ENCODE assay signal across 24 cellular contexts in the genomic region with DNA sequence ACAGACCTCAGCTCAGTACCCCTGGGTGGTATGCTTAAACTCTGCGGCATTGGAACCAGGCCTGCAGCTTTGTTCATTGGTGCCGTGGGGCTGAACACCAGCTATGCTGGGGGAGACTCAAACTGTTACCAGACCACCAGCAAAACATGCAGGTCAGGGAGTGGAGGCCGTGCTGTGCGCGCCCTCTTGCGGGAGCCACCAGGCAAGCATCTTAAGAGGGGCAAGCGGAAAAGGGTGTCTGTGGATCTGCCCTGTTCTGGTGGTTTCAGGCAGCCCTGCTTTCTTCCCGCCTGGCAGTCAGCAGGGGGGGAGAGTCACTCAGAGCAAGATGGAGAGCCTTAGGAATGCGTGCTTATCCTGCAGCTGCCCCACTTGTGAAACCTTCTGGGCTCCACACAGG.
DNase-seq lines count a peak whose midpoint lies in the region; ATAC-seq and TF ChIP-seq lines count a peak whose summit lies in the region.
"Had no signal": no experiment of that assay in that cellular context is flagged by ENCODE, and none has a peak within 500 bp of the region (broad histone marks: within the 10 kb centered on the region; RNA-seq: fewer than 3 reads in every experiment).

No MANE protein-coding gene starts in this region.

- intact Hi-C loops in CD4-positive, alpha-beta memory T cell (cut with micrococcal nuclease): no loop called here

- H3K18ac ChIP-seq in trophoblast cell (ENCODE audit: low read length): no peak overlapping the region

- no peak overlapping the region for H2AFZ ChIP-seq in trophoblast cell (ENCODE audit: insufficient read depth, low read length, poor library complexity)

- no peak overlapping the region for H3K4me2 ChIP-seq in trophoblast cell (ENCODE audit: low read length)

- no peak overlapping the region for H3K4ac ChIP-seq in trophoblast cell (ENCODE audit: low read depth, low read length)

- H3K14ac ChIP-seq in trophoblast cell (ENCODE audit: low read length): no peak overlapping the region

- H3K4me3 Mint-ChIP-seq in glutamatergic neuron (ENCODE audit: unreplicated experiment): no peak overlapping the region
- no peak overlapping the region for H3K4me3 Mint-ChIP-seq in CD4-positive, alpha-beta memory T cell
- H3K4me3 Mint-ChIP-seq: activated CD8-positive, alpha-beta T cell treated with anti-CD3 and anti-CD28 coated beads for 36 hours; activated naive CD8-positive, alpha-beta T cell treated with anti-CD3 and anti-CD28 coated beads, Interleukin-2, amount 50 U/mL, for 24 hours; CD14-positive monocyte; dendritic cell treated with granulocyte-macrophage colony-stimulating factor and Interleukin-4, amounts not matched to agents 40 ng/mL and 50 ng/mL, for 4 days had no signal

- no peak overlapping the region for H4K12ac ChIP-seq in trophoblast cell (ENCODE audit: low read depth, low read length)

- H3K9me3 ChIP-seq in trophoblast cell (ENCODE audit: insufficient read depth, low read depth, low read length) (no peaks in the 10 kb centered on the region), tibial nerve (peaks cover 0 to 12% (median 0%) of the 10 kb centered on the region in 4 donors)
- H3K9me3 ChIP-seq in CD4-positive, alpha-beta memory T cell (ENCODE audit: control insufficient read depth in 1 of 2, low read length in 2 of 2): peaks cover 0 to 2% of the 10 kb centered on the region in 2 donors

- H3K27ac ChIP-seq in trophoblast cell (ENCODE audit: low read depth, low read length) (no peak overlapping the region), tibial nerve (no peak overlapping the region)
- no peak overlapping the region for H3K27ac ChIP-seq in CD4-positive, alpha-beta memory T cell (ENCODE audit: low read depth, low read length)
- H3K27ac ChIP-seq: RWPE1 had no signal

- no peaks in the 10 kb centered on the region for H3K36me3 Mint-ChIP-seq in glutamatergic neuron (ENCODE audit: unreplicated experiment)
- H3K36me3 Mint-ChIP-seq in CD4-positive, alpha-beta memory T cell: no peaks in the 10 kb centered on the region
- H3K36me3 Mint-ChIP-seq: CD14-positive monocyte had no signal

- no CpG with 5 or more reads among the region's 9 CpGs for WGBS in trophoblast cell (ENCODE audit: extremely low coverage, insufficient coverage, insufficient read length)
- 66 to 80% methylated on average over 7 to 9 of the region's 9 CpGs for WGBS in tibial nerve, 2 donors

- no peaks in the 10 kb centered on the region for H3K79me1 ChIP-seq in trophoblast cell (ENCODE audit: low read length)

- H3K9me3 Mint-ChIP-seq in glutamatergic neuron (ENCODE audit: unreplicated experiment): peaks cover under 1% of the 10 kb centered on the region
- peaks cover 7 to 38% (median 20%) of the 10 kb centered on the region in 8 donors for H3K9me3 Mint-ChIP-seq in CD4-positive, alpha-beta memory T cell

- H3K4me1 ChIP-seq in trophoblast cell (ENCODE audit: control insufficient read depth in 1 of 2, insufficient read depth in 2 of 2, low read length in 2 of 2) (no peaks in the 10 kb centered on the region), tibial nerve (no peaks in the 10 kb centered on the region)
- no peaks in the 10 kb centered on the region for H3K4me1 ChIP-seq in CD4-positive, alpha-beta memory T cell (ENCODE audit: insufficient read depth, low read length)

- no peak overlapping the region for H3K4me3 ChIP-seq in WI38 (ENCODE audit: low read depth, low read length)
- H3K4me3 ChIP-seq in trophoblast cell (ENCODE audit: low read depth, low read length): no peak overlapping the region
- H3K4me3 ChIP-seq in CD4-positive, alpha-beta memory T cell (ENCODE audit: low read length in 2 of 2): no peak overlapping the region
- H3K4me3 ChIP-seq in tibial nerve: no peak overlapping the region

- no peak overlapping the region for H4K8ac ChIP-seq in trophoblast cell (ENCODE audit: low read depth, low read length)

- H3K36me3 ChIP-seq in trophoblast cell (ENCODE audit: control insufficient read depth in 1 of 2, insufficient read depth in 2 of 2, low read length in 2 of 2): no peaks in the 10 kb centered on the region
- no peaks in the 10 kb centered on the region for H3K36me3 ChIP-seq in CD4-positive, alpha-beta memory T cell (ENCODE audit: insufficient read depth, low read length)
- no peaks in the 10 kb centered on the region for H3K36me3 ChIP-seq in tibial nerve

- H3K27me3 Mint-ChIP-seq in glutamatergic neuron (ENCODE audit: unreplicated experiment): no peaks in the 10 kb centered on the region
- H3K27me3 Mint-ChIP-seq in CD4-positive, alpha-beta memory T cell: no peaks in the 10 kb centered on the region
- H3K27me3 Mint-ChIP-seq: activated CD8-positive, alpha-beta T cell treated with anti-CD3 and anti-CD28 coated beads for 36 hours; activated naive CD8-positive, alpha-beta T cell treated with anti-CD3 and anti-CD28 coated beads, Interleukin-2, amount 50 U/mL, for 24 hours; dendritic cell treated with granulocyte-macrophage colony-stimulating factor and Interleukin-4, amounts not matched to agents 40 ng/mL and 50 ng/mL, for 4 days had no signal

- H2BK12ac ChIP-seq in trophoblast cell (ENCODE audit: low read length): no peak overlapping the region

- TF ChIP-seq EP300 in tibial nerve (IDR thresholded peaks at IDR 0.05): no peak

- H3K27me3 ChIP-seq in trophoblast cell (ENCODE audit: insufficient read depth, low read length) (no peaks in the 10 kb centered on the region), tibial nerve (no peaks in the 10 kb centered on the region)
- no peaks in the 10 kb centered on the region for H3K27me3 ChIP-seq in CD4-positive, alpha-beta memory T cell (ENCODE audit: insufficient read depth, low read length)

- DNase-seq in ELF-1 (ENCODE audit: low read depth, low spot score): peak; percentile 60
- peak; percentile 37 for DNase-seq in glutamatergic neuron
- DNase-seq in trophoblast cell: peak; percentile 5 to 12
- DNase-seq in CD4-positive, alpha-beta memory T cell: no peak
- no peak for DNase-seq in tibial nerve (ENCODE audit: low spot score in 2 of 2)
- DNase-seq in cerebellum (ENCODE audit: low spot score): no peak
- DNase-seq: activated CD8-positive, alpha-beta T cell treated with anti-CD3 and anti-CD28 coated beads for 36 hours; activated gamma-delta T cell; activated naive CD8-positive, alpha-beta T cell treated with anti-CD3 and anti-CD28 coated beads, Interleukin-2, amount 50 U/mL, for 24 hours; activated T-cell treated with anti-CD3 and anti-CD28 coated beads for 4 hours; GDM1; hippocampal formation; MV-4-11; NCI-H1694; NCI-H2171 treated with DMSO at 0.1 percent for 48 hours; NCI-H69; retina; stimulated activated CD4-positive, alpha-beta T cell treated with anti-CD3 and anti-CD28 coated beads, Interleukin-12 subunit alpha, Interleukin-12 subunit beta, amount 100 ng/mL, for 4 hours; stimulated activated CD4-positive, alpha-beta T cell treated with anti-CD3 and anti-CD28 coated beads, Interleukin-4, amount 100 ng/mL, for 4 hours had no signal

- POLR2A ChIA-PET in CD4-positive, alpha-beta memory T cell (lab: Charles Lee; ENCODE audit: partially characterized antibody): no interaction called here

- no peak overlapping the region for H3K27ac Mint-ChIP-seq in glutamatergic neuron (ENCODE audit: unreplicated experiment)
- no peak overlapping the region for H3K27ac Mint-ChIP-seq in CD4-positive, alpha-beta memory T cell
- H3K27ac Mint-ChIP-seq: activated CD8-positive, alpha-beta T cell treated with anti-CD3 and anti-CD28 coated beads for 36 hours; activated naive CD8-positive, alpha-beta T cell treated with anti-CD3 and anti-CD28 coated beads, Interleukin-2, amount 50 U/mL, for 24 hours; CD14-positive monocyte; dendritic cell treated with granulocyte-macrophage colony-stimulating factor and Interleukin-4, amounts not matched to agents 40 ng/mL and 50 ng/mL, for 4 days had no signal

- TF ChIP-seq POLR2A in tibial nerve (IDR thresholded peaks at IDR 0.05): no peak

- no peak for ATAC-seq in GM18517 (IDR thresholded peaks at IDR 0.05; ENCODE audit: unreplicated experiment)
- ATAC-seq: activated CD8-positive, alpha-beta T cell treated with anti-CD3 and anti-CD28 coated beads for 36 hours; activated naive CD8-positive, alpha-beta T cell treated with anti-CD3 and anti-CD28 coated beads, Interleukin-2, amount 50 U/mL, for 24 hours had no signal

- no peaks in the 10 kb centered on the region for H3K4me1 Mint-ChIP-seq in glutamatergic neuron (ENCODE audit: low read depth, unreplicated experiment)
- H3K4me1 Mint-ChIP-seq in CD4-positive, alpha-beta memory T cell: no peaks in the 10 kb centered on the region
- H3K4me1 Mint-ChIP-seq: activated naive CD8-positive, alpha-beta T cell treated with anti-CD3 and anti-CD28 coated beads, Interleukin-2, amount 50 U/mL, for 24 hours; CD14-positive monocyte had no signal

- H2AK5ac ChIP-seq in trophoblast cell (ENCODE audit: low read length): no peak overlapping the region

- H2BK120ac ChIP-seq in trophoblast cell (ENCODE audit: insufficient read depth, low read length, poor library complexity): no peak overlapping the region

- no peak overlapping the region for H3K9ac ChIP-seq in trophoblast cell (ENCODE audit: low read length)

- no peak overlapping the region for H4K91ac ChIP-seq in trophoblast cell (ENCODE audit: low read depth, low read length)

- H3K79me2 ChIP-seq in trophoblast cell (ENCODE audit: control insufficient read depth, insufficient read depth, low read length, poor library complexity): no peaks in the 10 kb centered on the region

- CTCF ChIA-PET in CD4-positive, alpha-beta memory T cell (lab: Charles Lee; ENCODE audit: partially characterized antibody): no interaction called here

- no peak overlapping the region for H3K23ac ChIP-seq in trophoblast cell (ENCODE audit: low read length)

- H2BK5ac ChIP-seq in trophoblast cell (ENCODE audit: low read depth, low read length, poor library complexity): no peak overlapping the region

- peak; percentile 40 for TF ChIP-seq CTCF in WI38 (IDR thresholded peaks at IDR 0.05; ENCODE audit: low read depth, low read length)
- TF ChIP-seq CTCF in glutamatergic neuron (IDR thresholded peaks at IDR 0.05; ENCODE audit: partially characterized antibody, unreplicated experiment): peak; percentile 38
- TF ChIP-seq CTCF in tibial nerve (IDR thresholded peaks at IDR 0.05): no peak

Comparison
In these comparisons a context has a peak if more than half of its experiments do, and no peak if none do; other contexts are left out.
1. DNase-seq: peak in ELF-1 (single experiment), glutamatergic neuron (single experiment) and trophoblast cell (2 of 2); none in CD4-positive, alpha-beta memory T cell (0 of 5), tibial nerve (0 of 2) and cerebellum (single experiment).
2. CTCF ChIP-seq: peak in WI38 (single experiment) and glutamatergic neuron (single experiment); none in tibial nerve (0 of 5).